8 cellular contexts compared by ENCODE assay signal in the genomic region with DNA sequence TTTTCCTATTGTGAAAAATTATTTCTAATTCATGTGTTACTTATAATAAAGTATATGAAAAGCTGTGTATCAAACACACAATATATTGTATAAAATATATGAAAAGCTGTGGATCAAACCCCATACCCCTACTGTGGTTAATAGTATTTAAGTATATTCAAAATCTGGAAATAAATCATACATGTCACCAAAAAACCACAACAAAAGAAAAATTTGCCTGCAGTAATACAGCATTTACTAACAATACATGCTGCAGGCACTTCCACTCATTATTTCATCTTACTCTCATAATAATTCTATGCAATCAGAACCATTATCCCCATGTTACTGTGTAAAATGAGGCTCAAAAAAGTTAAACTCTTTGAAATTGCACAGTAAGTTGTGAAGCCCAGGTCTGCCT.
DNase-seq lines count a peak whose midpoint lies in the region; ATAC-seq and TF ChIP-seq lines count a peak whose summit lies in the region.

No MANE protein-coding gene starts in this region.

- peak overlapping the region; percentile 98 to 100 (median 99) for H3K27ac Mint-ChIP-seq in nephron

- peak overlapping the region; percentile 92 to 96 (median 94) for H3K4me3 Mint-ChIP-seq in nephron

- peak overlapping the region; percentile 91 for H3K9ac ChIP-seq in BLaER1
- H3K9ac ChIP-seq in colonic mucosa (ENCODE audit: low read depth in 2 of 2, low read length in 2 of 2): peak overlapping the region in 1 of 2 donors; percentile 83

- peaks cover 38% of the 10 kb centered on the region for H3K4me1 Mint-ChIP-seq in nephron

- DNase-seq in NB4 (ENCODE audit: low read depth) (no peak), colonic mucosa (no peak), GM10248 (ENCODE audit: extremely low spot score) (no peak), HCEC 1CT (no peak), left lobe of liver (ENCODE audit: low spot score) (no peak)
- no peak for DNase-seq in effector CD4-positive, alpha-beta T cell

- intact Hi-C loops in colonic mucosa (cut with DNase I): no loop called here

- TF ChIP-seq POLR2A in NB4 (IDR thresholded peaks at IDR 0.05; ENCODE audit: extremely low read depth, insufficient read length): no peak

- H3K4me3 ChIP-seq in BLaER1 (peak overlapping the region; percentile 79), NB4 (ENCODE audit: low read depth, low read length) (peak overlapping the region; percentile 92), colonic mucosa (no peak overlapping the region)

- H4K20me1 ChIP-seq in BLaER1: peaks cover 19% of the 10 kb centered on the region

- POLR2A ChIA-PET in GM10248 (lab: Yijun Ruan, JAX): no interaction called here

- no peaks in the 10 kb centered on the region for H3K27me3 Mint-ChIP-seq in nephron (ENCODE audit: low read depth)

- H3K9me3 Mint-ChIP-seq in nephron: peaks cover 5% of the 10 kb centered on the region

- TF ChIP-seq CTCF in NB4 (IDR thresholded peaks at IDR 0.05; ENCODE audit: low read depth, low read length) (no peak), colonic mucosa (IDR thresholded peaks at IDR 0.05) (no peak), nephron (IDR thresholded peaks at IDR 0.05; ENCODE audit: unreplicated experiment in 3 of 3) (no peak), GM10248 (IDR thresholded peaks at IDR 0.05; ENCODE audit: control extremely low read depth, extremely low read depth, low read depth, missing control alignments) (no peak)

- H3K4me1 ChIP-seq in BLaER1 (peaks cover 43% of the 10 kb centered on the region), colonic mucosa (no peaks in the 10 kb centered on the region)

- peak overlapping the region; percentile 90 for H3K4me2 ChIP-seq in BLaER1

- H3K9me3 ChIP-seq in BLaER1 (peaks cover 7% of the 10 kb centered on the region; the same call in 1 of the 2 replicates), colonic mucosa (no peaks in the 10 kb centered on the region)

- H3K36me3 Mint-ChIP-seq in nephron (ENCODE audit: low read depth): peaks cover 41% of the 10 kb centered on the region

- H3K36me3 ChIP-seq in BLaER1 (peaks cover 14% of the 10 kb centered on the region), colonic mucosa (no peaks in the 10 kb centered on the region)

- peak overlapping the region; percentile 95 for H3K27ac ChIP-seq in BLaER1
- H3K27ac ChIP-seq in colonic mucosa: peak overlapping the region; percentile 99

- ATAC-seq in left lobe of liver: no peak

- CTCF ChIA-PET in GM10248 (lab: Yijun Ruan, JAX): interaction anchor here (2.4 kb wide), 1 partner anchor 9 kb away, joined by 8 read pairs; no protein-coding TSS in a partner anchor

- H3K27me3 ChIP-seq in BLaER1: no peaks in the 10 kb centered on the region
- no peaks in the 10 kb centered on the region for H3K27me3 ChIP-seq in colonic mucosa
